Comparison of ENCODE assay signal across 20 cellular contexts in genomic region chr2:26932974-26933373, GRCh38. TPM values are rescaled to one million over a fixed set of nuclear protein-coding genes. Genes with fewer than 3 reads are reported as not detected.
DNase-seq lines count a peak whose midpoint lies in the region; ATAC-seq, FAIRE-seq and TF ChIP-seq lines count a peak whose summit lies in the region.
"Had no signal": no experiment of that assay in that cellular context is flagged by ENCODE, and none has a peak within 500 bp of the region (broad histone marks: within the 10 kb centered on the region; RNA-seq: fewer than 3 reads in every experiment).

No MANE protein-coding gene starts in this region.

- TF ChIP-seq CTCF in left ventricle myocardium inferior (IDR thresholded peaks at IDR 0.05; ENCODE audit: borderline replicate concordance) (no peak), testis (IDR thresholded peaks at IDR 0.05) (no peak)

- intact Hi-C loops in cardiac septum (cut with DNase I) (no loop called here), left ventricle myocardium inferior (cut with micrococcal nuclease) (no loop called here), left ventricle myocardium superior (cut with micrococcal nuclease) (no loop called here), left colon (cut with DNase I, micrococcal nuclease) (loop anchor here in 1 of 2 donors (10.0 kb wide), 1 partner anchor 88 kb away; the partner anchor contains the start of gene DPYSL5), testis (cut with DNase I; ENCODE audit: low total_unique reads) (no loop called here)

- H3K27ac ChIP-seq in left ventricle myocardium inferior (replicated peaks) (no peak overlapping the region), testis (no peak overlapping the region)

- no peak for TF ChIP-seq POLR2A in testis (IDR thresholded peaks at IDR 0.05)

- in situ Hi-C loops in HAP-1 (cut with MboI; ENCODE audit: low sequenced_read_pairs), result no loop called here

- H3K27me3 ChIP-seq in left ventricle myocardium inferior (ENCODE audit: low read depth), result peaks cover 49% of the 10 kb centered on the region
- no peaks in the 10 kb centered on the region for H3K27me3 ChIP-seq in HAP-1 (ENCODE audit: low read depth)
- H3K27me3 ChIP-seq in testis, result no peaks in the 10 kb centered on the region
- H3K27me3 ChIP-seq: BE2C had no signal

- WGBS in testis, 2 donors, result 77 to 78% methylated on average over 9 to 11 of the region's 11 CpGs

- H3K4me3 ChIP-seq in left ventricle myocardium inferior (no peak overlapping the region), HAP-1 (no peak overlapping the region), testis (no peak overlapping the region)
- H3K4me3 ChIP-seq: GM23338 had no signal

- H3K4me1 ChIP-seq in left ventricle myocardium inferior (no peaks in the 10 kb centered on the region), HAP-1 (peaks cover 11% of the 10 kb centered on the region), testis (no peaks in the 10 kb centered on the region)
- H3K4me1 ChIP-seq: BE2C had no signal

- peak; percentile 66 for ATAC-seq in left ventricle myocardium superior
- ATAC-seq in left colon, result peak; percentile 49
- ATAC-seq: GM23338 had no signal

- H3K36me3 ChIP-seq in left ventricle myocardium inferior, result no peaks in the 10 kb centered on the region
- H3K36me3 ChIP-seq in HAP-1 (replicated peaks), result peaks cover 25% of the 10 kb centered on the region
- H3K36me3 ChIP-seq in testis (ENCODE audit: low read depth, missing control alignments), result no peaks in the 10 kb centered on the region
- H3K36me3 ChIP-seq: BE2C had no signal

- DNase-seq in cardiac septum (ENCODE audit: low spot score) (peak; percentile 47), left ventricle myocardium inferior (no peak), left ventricle myocardium superior (peak; percentile 40), left colon (no peak), urothelium cell line (ENCODE audit: low spot score) (no peak), HAP-1 (ENCODE audit: low spot score in 2 of 2) (no peak), testis (no peak), NCI-H226 (no peak)
- DNase-seq: ACHN; BE2C; C1 segment of cervical spinal cord; CD4-positive, CD25-positive, alpha-beta regulatory T cell; CD8-positive, alpha-beta memory T cell; COR-L47; DMS 273 treated with DMSO at 0.1 percent for 48 hours had no signal

- FAIRE-seq in urothelium cell line (lab: Jason Lieb, UNC), result peak; percentile 88
- FAIRE-seq: G401.6, GM12892, GM18507, H54 had no signal

- H3K9me3 ChIP-seq in left ventricle myocardium inferior (replicated peaks) (no peaks in the 10 kb centered on the region), HAP-1 (no peaks in the 10 kb centered on the region), testis (no peaks in the 10 kb centered on the region)
- H3K9me3 ChIP-seq: BE2C had no signal

RNA-seq across cellular contexts. Expression of gene MAPRE3, which starts 37.5 kb away (rescaled TPM):
- 43.1 TPM for total RNA-seq in cardiac septum
- 57.4 TPM for total RNA-seq in left ventricle myocardium inferior
- 52.4 TPM for total RNA-seq in left ventricle myocardium superior
- 10 to 100 TPM; 27.9 to 31.4 TPM for total RNA-seq in left colon
- total RNA-seq in testis, result 10 to 100 TPM; 31.4 to 49.8 TPM
- 112 TPM for polyA plus RNA-seq in testis (ENCODE audit: insufficient read depth, low read depth, low replicate concordance)

Comparison
In these comparisons a context has a peak if more than half of its experiments do, and no peak if none do; other contexts are left out.
1. DNase-seq: peak in cardiac septum (single experiment) and left ventricle myocardium superior (single experiment); none in left ventricle myocardium inferior (single experiment), left colon (0 of 2), urothelium cell line (single experiment), HAP-1 (0 of 2), testis (single experiment) and NCI-H226 (single experiment).